ENCODE assay signal across 11 cellular contexts in genomic region chr17:46832945-46833839, GRCh38. TPM values are rescaled to one million over a fixed set of nuclear protein-coding genes. Genes with fewer than 3 reads are reported as not detected.
A peak's percentile ranks its signal among the peaks of the same experiment; 100 is the strongest.
DNase-seq lines count a peak whose midpoint lies in the region; ATAC-seq and TF ChIP-seq lines count a peak whose summit lies in the region.
"Had no signal": no experiment of that assay in that cellular context is flagged by ENCODE, and none has a peak within 500 bp of the region (broad histone marks: within the 10 kb centered on the region; RNA-seq: fewer than 3 reads in every experiment).

No MANE protein-coding gene starts in this region.

- H3K9me3 ChIP-seq in right atrium auricular region (no peaks in the 10 kb centered on the region), vagina (no peaks in the 10 kb centered on the region)
- H3K9me3 ChIP-seq: BLaER1 had no signal

- TF ChIP-seq POLR2A in vagina (IDR thresholded peaks at IDR 0.05), result no peak

- no peaks in the 10 kb centered on the region for H3K4me1 ChIP-seq in right atrium auricular region
- no peaks in the 10 kb centered on the region for H3K4me1 ChIP-seq in vagina

- H3K9me3 Mint-ChIP-seq in brain, result peaks cover 0 to 2% (median 0%) of the 10 kb centered on the region in 5 experiments
- H3K9me3 Mint-ChIP-seq: activated CD8-positive, alpha-beta T cell treated with anti-CD3 and anti-CD28 coated beads for 36 hours had no signal

- peaks cover 59% of the 10 kb centered on the region for H3K4me1 Mint-ChIP-seq in brain

- H3K27me3 ChIP-seq in right atrium auricular region (no peaks in the 10 kb centered on the region), kidney epithelial cell (ENCODE audit: control insufficient read depth, insufficient read depth, low read length) (peaks cover 12% of the 10 kb centered on the region), vagina (no peaks in the 10 kb centered on the region)
- H3K27me3 ChIP-seq: BLaER1 had no signal

- no peak overlapping the region for H3K4me3 ChIP-seq in right atrium auricular region
- H3K4me3 ChIP-seq in kidney epithelial cell (ENCODE audit: low read depth, low read length), result no peak overlapping the region
- no peak overlapping the region for H3K4me3 ChIP-seq in vagina
- H3K4me3 ChIP-seq: BLaER1 had no signal

- TF ChIP-seq CTCF in right atrium auricular region (IDR thresholded peaks at IDR 0.05) (no peak), brain (conservative IDR thresholded peaks at IDR 0.05) (no peak), kidney epithelial cell (IDR thresholded peaks at IDR 0.05; ENCODE audit: insufficient read depth, low read length, poor library complexity, severe bottlenecking) (no peak), vagina (IDR thresholded peaks at IDR 0.05) (no peak)

- intact Hi-C loops in Right ventricle myocardium superior (cut with DNase I), result no loop called here
- intact Hi-C loops in vagina (cut with DNase I), result no loop called here

- H3K27ac Mint-ChIP-seq in brain, result peak overlapping the region; percentile 76 to 97 (median 95)
- H3K27ac Mint-ChIP-seq: activated CD8-positive, alpha-beta T cell treated with anti-CD3 and anti-CD28 coated beads for 36 hours had no signal

- DNase-seq in Right ventricle myocardium superior (no peak), right atrium auricular region (ENCODE audit: low spot score) (no peak), kidney epithelial cell (ENCODE audit: low read depth) (peak; percentile 45), vagina (ENCODE audit: extremely low spot score in 2 of 2) (no peak), NCI-H82 (lab: John Stamatoyannopoulos, UW) (no peak), T1000 (lab: John Stamatoyannopoulos, UW) (no peak)
- DNase-seq: activated CD8-positive, alpha-beta T cell treated with anti-CD3 and anti-CD28 coated beads for 36 hours had no signal

- peak overlapping the region; percentile 58 to 81 (median 71) for H3K4me3 Mint-ChIP-seq in brain
- H3K4me3 Mint-ChIP-seq: activated CD8-positive, alpha-beta T cell treated with anti-CD3 and anti-CD28 coated beads for 36 hours had no signal

- ATAC-seq in Right ventricle myocardium superior (ENCODE audit: poor library complexity), result peak; percentile 66
- no peak for ATAC-seq in GM21737 (IDR thresholded peaks at IDR 0.05; ENCODE audit: unreplicated experiment)
- ATAC-seq: activated CD8-positive, alpha-beta T cell treated with anti-CD3 and anti-CD28 coated beads for 36 hours had no signal

- H3K36me3 ChIP-seq in right atrium auricular region (no peaks in the 10 kb centered on the region), kidney epithelial cell (ENCODE audit: control insufficient read depth, insufficient read depth, low read length) (no peaks in the 10 kb centered on the region), vagina (no peaks in the 10 kb centered on the region)
- H3K36me3 ChIP-seq: BLaER1 had no signal

- no peaks in the 10 kb centered on the region for H3K36me3 Mint-ChIP-seq in brain

- no peak overlapping the region for H3K27ac ChIP-seq in right atrium auricular region
- H3K27ac ChIP-seq in vagina, result peak overlapping the region; percentile 33
- H3K27ac ChIP-seq: BLaER1 had no signal

- H3K27me3 Mint-ChIP-seq in brain, result peaks cover 45% of the 10 kb centered on the region

RNA-seq across cellular contexts. Expression of gene WNT3, which starts 14.7 kb away (rescaled TPM):
- total RNA-seq in Right ventricle myocardium superior (0.91 TPM), right atrium auricular region (1 to 10 TPM in 1 of 2 donors, under 1 TPM in 1; 0.44 to 1.2 TPM), kidney epithelial cell (1.5 and 2.0 TPM in 2 replicates), vagina (1.5 TPM)
- 4.6 TPM for polyA plus RNA-seq in brain (ENCODE audit: insufficient read depth, low read depth, low replicate concordance)

RNA-seq across cellular contexts. Expression of gene WNT9B, which starts 18.2 kb away (rescaled TPM):
- total RNA-seq in Right ventricle myocardium superior (0.13 TPM), right atrium auricular region (10 to 100 TPM in 1 of 2 donors, 1 to 10 TPM in 1; 2.4 to 22.1 TPM), kidney epithelial cell (not detected in 2 replicates), vagina (not detected)
- not detected for polyA plus RNA-seq in brain (ENCODE audit: insufficient read depth, low read depth, low replicate concordance)
- total RNA-seq: activated CD8-positive, alpha-beta T cell treated with anti-CD3 and anti-CD28 coated beads for 36 hours; glomerular endothelial cell had no signal
